9 cellular contexts compared by ENCODE assay signal in the genomic region with DNA sequence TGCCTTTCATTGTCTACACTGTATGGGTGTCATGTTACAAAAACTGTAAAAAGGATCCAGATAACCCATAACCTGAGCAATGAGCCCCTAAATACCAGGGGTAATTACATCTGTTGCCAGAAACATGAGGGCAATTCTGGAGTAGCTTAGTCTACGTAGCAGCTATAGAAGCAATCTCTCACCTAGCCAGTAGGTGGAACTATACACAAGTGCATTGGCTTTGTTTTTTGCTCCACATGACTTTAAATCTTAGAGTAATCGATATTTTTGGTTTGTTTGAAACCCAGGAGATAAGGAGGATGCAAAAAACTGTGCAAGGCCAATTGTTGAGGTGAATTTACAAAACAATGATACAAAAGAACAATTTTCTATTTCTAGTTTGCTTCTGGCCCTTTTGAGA. TPM values are rescaled to one million over a fixed set of nuclear protein-coding genes. Genes with fewer than 3 reads are reported as not detected.
DNase-seq lines count a peak whose midpoint lies in the region; ATAC-seq, FAIRE-seq and TF ChIP-seq lines count a peak whose summit lies in the region.
"Had no signal": no experiment of that assay in that cellular context is flagged by ENCODE, and none has a peak within 500 bp of the region (broad histone marks: within the 10 kb centered on the region; RNA-seq: fewer than 3 reads in every experiment).

No MANE protein-coding gene starts in this region.

- no peak overlapping the region for H3K27ac ChIP-seq in ascending aorta
- H3K27ac ChIP-seq: skin epidermis had no signal

- FAIRE-seq in GM18507 (lab: Jason Lieb, UNC) (peak; percentile 88), islet of Langerhans (lab: Jason Lieb, UNC) (peak; percentile 94)

- no peak overlapping the region for H3K4me3 ChIP-seq in ascending aorta
- H3K4me3 ChIP-seq: skin epidermis had no signal

- peak; percentile 32 to 74 (median 49) for TF ChIP-seq CTCF in ascending aorta (IDR thresholded peaks at IDR 0.05)

- H3K36me3 ChIP-seq in ascending aorta = no peaks in the 10 kb centered on the region

- intact Hi-C loops in ascending aorta (cut with DNase I) = loop anchor here (5.0 kb wide), 1 partner anchor 1776 kb away; no protein-coding TSS in a partner anchor
- intact Hi-C loops in posterior vena cava (cut with DNase I) = no loop called here

- no peaks in the 10 kb centered on the region for H3K27me3 ChIP-seq in ascending aorta

- H3K9me3 ChIP-seq in ascending aorta = no peaks in the 10 kb centered on the region

- peak; percentile 16 for DNase-seq in CD1c-positive myeloid dendritic cell (ENCODE audit: extremely low spot score)
- DNase-seq in GM18507 (ENCODE audit: extremely low spot score, insufficient read length, low read depth) = no peak
- DNase-seq in NAMALWA (ENCODE audit: low spot score) = peak; percentile 54
- DNase-seq in ascending aorta (ENCODE audit: low spot score in 2 of 2) = no peak
- DNase-seq in posterior vena cava (ENCODE audit: low spot score) = no peak

- H3K4me1 ChIP-seq in ascending aorta = peaks cover 0 to 4% of the 10 kb centered on the region in 2 donors

- ATAC-seq in HG03108 (IDR thresholded peaks at IDR 0.05; ENCODE audit: unreplicated experiment) (no peak), GM19035 (IDR thresholded peaks at IDR 0.05; ENCODE audit: unreplicated experiment) (no peak)

RNA-seq across cellular contexts. Expression of gene GPR82, which starts 57.5 kb away (rescaled TPM):
- total RNA-seq in ascending aorta = not detected
- total RNA-seq in posterior vena cava = under 1 TPM; 0.19 to 0.37 TPM

Comparison
In these comparisons a context has a peak if more than half of its experiments do, and no peak if none do; other contexts are left out.
1. DNase-seq: peak in CD1c-positive myeloid dendritic cell (single experiment) and NAMALWA (single experiment); none in GM18507 (single experiment), ascending aorta (0 of 2) and posterior vena cava (single experiment).